In genomic region chr1:2046225-2046917, GRCh38 we compare ENCODE assay signal across 8 cellular contexts. TPM values are rescaled to one million over a fixed set of nuclear protein-coding genes. Genes with fewer than 3 reads are reported as not detected.
DNase-seq lines count a peak whose midpoint lies in the region; TF ChIP-seq lines count a peak whose summit lies in the region.

No MANE protein-coding gene starts in this region.

- peak; percentile 78 for TF ChIP-seq CTCF in GM12873 (IDR thresholded peaks at IDR 0.05; ENCODE audit: insufficient read depth, low read depth, low read length, missing control alignments)

- DNase-seq in NCI-H2196 treated with DMSO at 0.1 percent for 48 hours (lab: John Stamatoyannopoulos, UW; ENCODE audit: unreplicated experiment) (peak; percentile 16), activated T-cell treated with anti-CD3 and anti-CD28 coated beads for 48 hours (ENCODE audit: low read depth) (peak; percentile 46), glomerular visceral epithelial cell (ENCODE audit: extremely low spot score) (peak; percentile 51), renal cortical epithelial cell (ENCODE audit: low read depth) (peak; percentile 31), NCI-H2029 treated with DMSO at 0.1 percent for 48 hours (lab: John Stamatoyannopoulos, UW) (no peak), AG08396 (ENCODE audit: low spot score) (no peak), NCI-H1092 (lab: John Stamatoyannopoulos, UW) (no peak)

RNA-seq across cellular contexts. Expression of gene PRKCZ, which starts 3.8 kb away (rescaled TPM):
- 31.3 and 34.6 TPM in 2 replicates for total RNA-seq in renal cortical epithelial cell

RNA-seq across cellular contexts. Expression of gene GABRD, which starts 27.2 kb away (rescaled TPM):
- not detected in 2 replicates for total RNA-seq in renal cortical epithelial cell

RNA-seq across cellular contexts. Expression of gene CFAP74, which starts 42.8 kb away (rescaled TPM):
- total RNA-seq in renal cortical epithelial cell: not detected in 2 replicates

Comparison
In these comparisons a context has a peak if more than half of its experiments do, and no peak if none do; other contexts are left out.
1. DNase-seq: peak in NCI-H2196 treated with DMSO at 0.1 percent for 48 hours (single experiment), activated T-cell treated with anti-CD3 and anti-CD28 coated beads for 48 hours (single experiment), glomerular visceral epithelial cell (single experiment) and renal cortical epithelial cell (single experiment); none in NCI-H2029 treated with DMSO at 0.1 percent for 48 hours (single experiment), AG08396 (single experiment) and NCI-H1092 (single experiment).